Comparison of ENCODE assay signal across 10 cellular contexts in genomic region chr18:44681611-44682010, GRCh38. TPM values are rescaled to one million over a fixed set of nuclear protein-coding genes. Genes with fewer than 3 reads are reported as not detected.
DNase-seq lines count a peak whose midpoint lies in the region; ATAC-seq and TF ChIP-seq lines count a peak whose summit lies in the region.
"Had no signal": no experiment of that assay in that cellular context is flagged by ENCODE, and none has a peak within 500 bp of the region (broad histone marks: within the 10 kb centered on the region; RNA-seq: fewer than 3 reads in every experiment).

No MANE protein-coding gene starts in this region.

- H3K4me3 ChIP-seq in AG04449 (ENCODE audit: low read depth, low read length) (peak overlapping the region; percentile 70), HEK293 (ENCODE audit: low read depth, low read length) (peak overlapping the region; percentile 74), colonic mucosa (peak overlapping the region; percentile 73), neuron (ENCODE audit: low read length) (peak overlapping the region; percentile 98), mucosa of descending colon (no peak overlapping the region)

- TF ChIP-seq CTCF in AG04449 (IDR thresholded peaks at IDR 0.05; ENCODE audit: insufficient read depth, low read length, missing control alignments) (no peak), HEK293 (tag by site-specific recombination; IDR thresholded peaks at IDR 0.05) (no peak), colonic mucosa (IDR thresholded peaks at IDR 0.05) (no peak), CD14-positive monocyte (IDR thresholded peaks at IDR 0.05) (no peak), mucosa of descending colon (IDR thresholded peaks at IDR 0.05) (no peak)

- H3K27ac Mint-ChIP-seq in CD14-positive monocyte: no peak overlapping the region

- no peaks in the 10 kb centered on the region for H3K27me3 ChIP-seq in colonic mucosa
- H3K27me3 ChIP-seq in neuron (ENCODE audit: insufficient read depth, low read length): no peaks in the 10 kb centered on the region

- DNase-seq in AG04449 (ENCODE audit: low read depth, low spot score) (no peak), colonic mucosa (no peak), CD14-positive monocyte (ENCODE audit: low spot score) (no peak), activated T-cell treated with anti-CD3 and anti-CD28 coated beads for 4 hours (no peak), mucosa of descending colon (no peak), NCI-H1694 (lab: John Stamatoyannopoulos, UW) (no peak)
- DNase-seq: DMS153; stimulated activated CD4-positive, alpha-beta T cell treated with anti-CD3 and anti-CD28 coated beads, Interleukin-1b, Interleukin-23, amount 100 ng/mL, for 48 hours had no signal

- ATAC-seq in mucosa of descending colon: no peak

- peaks cover 7% of the 10 kb centered on the region for H3K4me1 Mint-ChIP-seq in CD14-positive monocyte

- H3K4me1 ChIP-seq in HEK293 (ENCODE audit: control insufficient read depth, insufficient read depth, low read length): peaks cover 26% of the 10 kb centered on the region
- no peaks in the 10 kb centered on the region for H3K4me1 ChIP-seq in colonic mucosa
- peaks cover 27% of the 10 kb centered on the region for H3K4me1 ChIP-seq in neuron (ENCODE audit: insufficient read depth, low read length)
- peaks cover 4% of the 10 kb centered on the region for H3K4me1 ChIP-seq in mucosa of descending colon (ENCODE audit: low read depth)

- no peaks in the 10 kb centered on the region for H3K9me3 ChIP-seq in HEK293 (ENCODE audit: control insufficient read depth, insufficient read depth, low read depth, low read length)
- H3K9me3 ChIP-seq in colonic mucosa: no peaks in the 10 kb centered on the region
- H3K9me3 ChIP-seq in neuron (ENCODE audit: low read length): no peaks in the 10 kb centered on the region
- H3K9me3 ChIP-seq in mucosa of descending colon: no peaks in the 10 kb centered on the region

- intact Hi-C loops in colonic mucosa (cut with DNase I): loop anchor here (10.0 kb wide), 2 partner anchors 143 to 703 kb away; no protein-coding TSS in a partner anchor
- intact Hi-C loops in CD14-positive monocyte (cut with micrococcal nuclease): no loop called here
- intact Hi-C loops in mucosa of descending colon (cut with DNase I, micrococcal nuclease): no loop called here

- H3K36me3 ChIP-seq in HEK293 (ENCODE audit: control insufficient read depth in 2 of 2, insufficient read depth in 1 of 2, low read length in 2 of 2): no peaks in the 10 kb centered on the region
- no peaks in the 10 kb centered on the region for H3K36me3 ChIP-seq in colonic mucosa
- H3K36me3 ChIP-seq in neuron (ENCODE audit: insufficient read depth, low read length): no peaks in the 10 kb centered on the region
- H3K36me3 ChIP-seq in mucosa of descending colon (ENCODE audit: low read depth): no peaks in the 10 kb centered on the region

- no peak overlapping the region for H2AFZ ChIP-seq in neuron (ENCODE audit: low read depth, low read length)

- peak overlapping the region; percentile 64; the same call in 1 of the 2 replicates for H3K27ac ChIP-seq in HEK293 (ENCODE audit: extremely low read depth, low read depth, low read length)
- H3K27ac ChIP-seq in colonic mucosa: peak overlapping the region; percentile 67

- CTCF ChIA-PET in AG04449 (lab: Yijun Ruan, JAX) (no interaction called here), HEK293 (lab: Yijun Ruan, JAX) (interaction anchor here (1.1 to 1.4 kb wide), 2 partner anchors 10 to 21 kb away, joined by 3 read pairs; no protein-coding TSS in a partner anchor)

- peaks cover 0 to 5% (median 3%) of the 10 kb centered on the region in 7 donors for H3K9me3 Mint-ChIP-seq in CD14-positive monocyte

- H3K27me3 Mint-ChIP-seq in CD14-positive monocyte (ENCODE audit: low read depth in 3 of 3): peaks cover 26 to 36% (median 34%) of the 10 kb centered on the region in 3 donors

- peak overlapping the region in 1 of 2 donors; percentile 64 for H3K9ac ChIP-seq in colonic mucosa (ENCODE audit: low read depth in 2 of 2, low read length in 2 of 2)

- POLR2A ChIA-PET in AG04449 (lab: Yijun Ruan, JAX): no interaction called here
- POLR2A ChIA-PET in HEK293 (lab: Yijun Ruan, JAX): no interaction called here

- no peak overlapping the region for H3K4me3 Mint-ChIP-seq in CD14-positive monocyte

- H3K36me3 Mint-ChIP-seq in CD14-positive monocyte: peaks cover 4% of the 10 kb centered on the region in 2 donors

TF ChIP-seq in HEK293, 187 proteins besides CTCF, POLR2A, EP300 and RAD21:
- TF ChIP-seq ZNF18 (tag by site-specific recombination; IDR thresholded peaks at IDR 0.05) (no peak), PRDM1 (tag by site-specific recombination; IDR thresholded peaks at IDR 0.05) (0 out of 2 replicates have a peak, but pooled peaks have one; percentile 4), FEZF1 (tag by site-specific recombination; IDR thresholded peaks at IDR 0.05) (peak; percentile 69)

RNA-seq across cellular contexts. Expression of gene SETBP1, which starts 0.9 kb away (rescaled TPM):
- total RNA-seq in colonic mucosa (10 to 100 TPM in 1 of 2 donors, 1 to 10 TPM in 1; 9.6 to 11.8 TPM), mucosa of descending colon (10 to 100 TPM; 15.0 to 97.2 (median 17.8) TPM)
- polyA plus RNA-seq in CD14-positive monocyte: under 1 TPM in 1 of 2 donors, not detected in 1; 0.01 TPM
